In genomic region chr2:74524005-74524404, GRCh38 we compare ENCODE assay signal across 32 cellular contexts. TPM values are rescaled to one million over a fixed set of nuclear protein-coding genes. Genes with fewer than 3 reads are reported as not detected.
"Had no signal": no experiment of that assay in that cellular context is flagged by ENCODE, and none has a peak within 500 bp of the region (broad histone marks: within the 10 kb centered on the region; RNA-seq: fewer than 3 reads in every experiment).

No MANE protein-coding gene starts in this region.

- H3K27ac ChIP-seq: neutrophil, ovary, parathyroid adenoma, psoas muscle, skin epidermis, stomach, thoracic aorta, thyroid gland, tibial nerve, upper lobe of left lung, vagina had no signal

- H3K4me3 ChIP-seq: ovary, psoas muscle, skin epidermis, smooth muscle cell, stomach, thoracic aorta, thyroid gland, tibial nerve, upper lobe of left lung, vagina had no signal

- H3K36me3 ChIP-seq: ovary had no signal

- ATAC-seq: naive thymus-derived CD4-positive, alpha-beta T cell; natural killer cell; psoas muscle; right cardiac atrium; sciatic nerve; stimulated activated effector memory CD8-positive, alpha-beta T cell treated with anti-CD3 and anti-CD28 coated beads, Interleukin-12 subunit alpha, Interleukin-12 subunit beta, amount 100 ng/mL, for 72 hours; stimulated activated naive B cell treated with anti-CD40 and anti-IgM and Interleukin-4, amounts not matched to agents 10 μg/mL and 1 μg/mL and 100 μg/mL, for 72 hours had no signal

- H3K9me3 ChIP-seq: neutrophil, ovary, psoas muscle, stomach, thoracic aorta, thyroid gland, tibial nerve, upper lobe of left lung, vagina had no signal

- H3K4me2 ChIP-seq: smooth muscle cell had no signal

- H3K27me3 ChIP-seq: ovary, thyroid gland, upper lobe of left lung, vagina had no signal

- H3K9ac ChIP-seq: parathyroid adenoma had no signal

- FAIRE-seq: urothelium cell line had no signal

- H2AFZ ChIP-seq: parathyroid adenoma had no signal

- DNase-seq: naive thymus-derived CD4-positive, alpha-beta T cell; natural killer cell; nucleus accumbens; ovary; psoas muscle; right cardiac atrium; stimulated activated CD4-positive, alpha-beta T cell treated with anti-CD3 and anti-CD28 coated beads, Interleukin-15, amount 100 ng/mL, for 24 hours; stimulated activated CD4-positive, alpha-beta T cell treated with anti-CD3 and anti-CD28 coated beads, Interleukin-2, amount 100 ng/mL, for 24 hours; stimulated activated CD4-positive, alpha-beta T cell treated with anti-CD3 and anti-CD28 coated beads, Interleukin-2, amount 100 ng/mL, for 48 hours; stimulated activated CD4-positive, alpha-beta T cell treated with anti-CD3 and anti-CD28 coated beads, Interleukin-4, amount 100 ng/mL, for 24 hours; stimulated activated naive B cell treated with anti-CD40 and anti-IgM and Interleukin-4, amounts not matched to agents 10 μg/mL and 1 μg/mL and 100 μg/mL, for 72 hours; stimulated activated naive CD4-positive, alpha-beta T cell treated with Interleukin-2 at 50 U/mL for 16 hours; stomach; thyroid gland; trophoblast cell; upper lobe of left lung had no signal

RNA-seq across cellular contexts. Expression of gene DQX1, which starts 2.0 kb away (rescaled TPM):
- total RNA-seq: omental fat pad, psoas muscle, right cardiac atrium, sciatic nerve, subcutaneous adipose tissue, thyroid gland had no signal
- polyA plus RNA-seq: naive thymus-derived CD4-positive, alpha-beta T cell; right cardiac atrium; smooth muscle cell had no signal

RNA-seq across cellular contexts. Expression of gene TLX2, which starts 9.8 kb away (rescaled TPM):
- total RNA-seq: omental fat pad, ovary, progenitor cell of endocrine pancreas, psoas muscle, right cardiac atrium, sciatic nerve, smooth muscle cell, subcutaneous adipose tissue, temporal lobe, thoracic aorta, thyroid gland, tibial nerve, ureter had no signal
- polyA plus RNA-seq: naive thymus-derived CD4-positive, alpha-beta T cell; neural cell; ovary; psoas muscle; smooth muscle cell had no signal
